ENCODE assay signal across 11 cellular contexts in the genomic region with DNA sequence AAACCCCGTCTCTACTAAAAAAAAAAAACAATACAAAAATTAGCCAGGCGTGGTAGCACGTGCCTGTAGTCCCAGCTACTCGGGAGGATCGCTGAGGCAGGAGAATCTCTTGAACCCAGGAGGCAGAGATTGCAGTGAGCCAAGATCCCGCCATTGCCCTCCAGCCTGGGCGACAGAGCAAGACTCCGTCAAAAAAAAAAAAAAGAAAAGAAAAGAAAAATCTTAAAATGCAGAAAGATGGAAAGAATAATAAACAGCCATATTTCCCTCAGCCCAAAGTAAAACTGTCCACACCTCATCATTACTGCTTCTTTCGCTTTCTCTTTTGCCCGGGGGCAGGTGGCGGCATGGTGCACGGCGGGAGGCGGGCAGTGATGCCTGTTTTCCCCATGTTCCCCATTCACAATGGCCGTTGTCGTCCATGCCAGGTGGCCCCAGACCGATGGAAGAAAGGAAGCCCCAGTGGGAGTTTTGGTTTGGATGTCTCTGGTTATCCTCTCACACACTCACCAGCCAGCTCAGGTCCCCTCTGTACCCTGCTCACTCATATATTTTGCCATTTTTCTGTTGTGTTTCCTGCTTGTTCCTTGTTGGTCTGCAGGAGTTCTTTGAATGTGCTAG. TPM values are rescaled to one million over a fixed set of nuclear protein-coding genes. Genes with fewer than 3 reads are reported as not detected.
A peak's percentile ranks its signal among the peaks of the same experiment; 100 is the strongest.
DNase-seq lines count a peak whose midpoint lies in the region; FAIRE-seq and TF ChIP-seq lines count a peak whose summit lies in the region.
"Had no signal": no experiment of that assay in that cellular context is flagged by ENCODE, and none has a peak within 500 bp of the region (broad histone marks: within the 10 kb centered on the region; RNA-seq: fewer than 3 reads in every experiment).

No MANE protein-coding gene starts in this region.

- H4K5ac ChIP-seq in mesendoderm (ENCODE audit: low read length), result no peak overlapping the region

- no peaks in the 10 kb centered on the region for H3K27me3 Mint-ChIP-seq in CD8-positive, alpha-beta memory T cell
- H3K27me3 Mint-ChIP-seq in activated T-helper 1 cell treated with anti-CD3 and anti-CD28 coated beads, Interleukin-12 subunit alpha, Interleukin-12 subunit beta, Interleukin-2, Interleukin-4 antibody, amounts not matched to agents 30 ng/mL and 10 ng/mL and 1 ng/mL, durations not matched to agents 14 hours and 24 hours and 36 hours (ENCODE audit: insufficient read depth), result no peaks in the 10 kb centered on the region

- H3K56ac ChIP-seq in mesendoderm (ENCODE audit: low read length), result no peak overlapping the region

- no peak overlapping the region for H2BK120ac ChIP-seq in mesendoderm (ENCODE audit: low read depth, low read length)

- no peak overlapping the region for H2BK5ac ChIP-seq in mesendoderm (ENCODE audit: low read length)

- no peaks in the 10 kb centered on the region for H3K36me3 ChIP-seq in CD8-positive, alpha-beta memory T cell (ENCODE audit: insufficient read depth, low read length)
- H3K36me3 ChIP-seq in MM.1S (replicated peaks; ENCODE audit: insufficient read depth, low read length), result no peaks in the 10 kb centered on the region
- H3K36me3 ChIP-seq in rectal smooth muscle tissue (ENCODE audit: control insufficient read depth, insufficient read depth, low read length), result no peaks in the 10 kb centered on the region
- no peaks in the 10 kb centered on the region for H3K36me3 ChIP-seq in mesendoderm (ENCODE audit: control insufficient read depth, insufficient read depth, low read length)

- no peak overlapping the region for H3K4ac ChIP-seq in mesendoderm (ENCODE audit: low read depth, low read length)

- H2BK15ac ChIP-seq in mesendoderm (replicated peaks; ENCODE audit: low read depth), result no peak overlapping the region

- H2AK5ac ChIP-seq in mesendoderm (ENCODE audit: low read length), result no peak overlapping the region

- no peaks in the 10 kb centered on the region for H3K9me3 ChIP-seq in CD8-positive, alpha-beta memory T cell (ENCODE audit: low read length)
- H3K9me3 ChIP-seq in MM.1S (replicated peaks; ENCODE audit: insufficient read depth, low read length), result no peaks in the 10 kb centered on the region

- DNase-seq in CD8-positive, alpha-beta memory T cell, result peak; percentile 15 to 52 (median 34)
- peak; percentile 67 for DNase-seq in MM.1S
- DNase-seq in activated T-helper 1 cell treated with anti-CD3 and anti-CD28 coated beads, Interleukin-12 subunit alpha, Interleukin-12 subunit beta, Interleukin-2, Interleukin-4 antibody, amounts not matched to agents 30 ng/mL and 10 ng/mL and 1 ng/mL, durations not matched to agents 14 hours and 24 hours and 36 hours (ENCODE audit: low spot score), result peak; percentile 44
- no peak for DNase-seq in mesendoderm
- DNase-seq in NCI-H1694 (lab: John Stamatoyannopoulos, UW), result no peak
- no peak for DNase-seq in D721Med (ENCODE audit: insufficient read length, low spot score)
- DNase-seq in GM03348 (ENCODE audit: low spot score), result no peak
- DNase-seq: NCI-H1930 had no signal

- peak overlapping the region; percentile 27 for H3K27ac ChIP-seq in CD8-positive, alpha-beta memory T cell (ENCODE audit: low read depth, low read length)
- H3K27ac ChIP-seq in MM.1S (ENCODE audit: low read length), result peak overlapping the region; percentile 35; the same call in 1 of the 2 replicates
- H3K27ac ChIP-seq in rectal smooth muscle tissue (ENCODE audit: low read depth, low read length), result no peak overlapping the region
- H3K27ac ChIP-seq in mesendoderm (ENCODE audit: low read depth, low read length), result no peak overlapping the region

- H3K9me3 Mint-ChIP-seq in CD8-positive, alpha-beta memory T cell, result no peaks in the 10 kb centered on the region
- H3K9me3 Mint-ChIP-seq in activated T-helper 1 cell treated with anti-CD3 and anti-CD28 coated beads, Interleukin-12 subunit alpha, Interleukin-12 subunit beta, Interleukin-2, Interleukin-4 antibody, amounts not matched to agents 30 ng/mL and 10 ng/mL and 1 ng/mL, durations not matched to agents 14 hours and 24 hours and 36 hours, result no peaks in the 10 kb centered on the region
- H3K9me3 Mint-ChIP-seq: neural crest cell had no signal

- no CpG with 5 or more reads among the region's 17 CpGs for WGBS in mesendoderm (ENCODE audit: extremely low coverage, insufficient coverage, low lambda C conversion rate)

- H4K20me1 ChIP-seq in MM.1S (ENCODE audit: insufficient read depth, low read length), result no peaks in the 10 kb centered on the region

- H3K79me1 ChIP-seq in mesendoderm (ENCODE audit: low read length), result no peaks in the 10 kb centered on the region

- no peak overlapping the region for H3K18ac ChIP-seq in mesendoderm (ENCODE audit: low read length)

- no peaks in the 10 kb centered on the region for H3K4me1 ChIP-seq in CD8-positive, alpha-beta memory T cell (ENCODE audit: insufficient read depth, low read length)
- peaks cover 6% of the 10 kb centered on the region for H3K4me1 ChIP-seq in MM.1S (ENCODE audit: low read length)
- no peaks in the 10 kb centered on the region for H3K4me1 ChIP-seq in rectal smooth muscle tissue (ENCODE audit: control insufficient read depth, insufficient read depth, low read length)
- peaks cover 4% of the 10 kb centered on the region for H3K4me1 ChIP-seq in mesendoderm (ENCODE audit: control insufficient read depth, low read depth, low read length)

- no peak for FAIRE-seq in D721Med (lab: Jason Lieb, UNC)
- FAIRE-seq: colon had no signal

- H4K8ac ChIP-seq in mesendoderm (ENCODE audit: low read depth, low read length), result no peak overlapping the region

- peak overlapping the region; percentile 46 to 97 (median 96) for H3K27ac Mint-ChIP-seq in CD8-positive, alpha-beta memory T cell
- peak overlapping the region; percentile 93 for H3K27ac Mint-ChIP-seq in activated T-helper 1 cell treated with anti-CD3 and anti-CD28 coated beads, Interleukin-12 subunit alpha, Interleukin-12 subunit beta, Interleukin-2, Interleukin-4 antibody, amounts not matched to agents 30 ng/mL and 10 ng/mL and 1 ng/mL, durations not matched to agents 14 hours and 24 hours and 36 hours

- H3K36me3 Mint-ChIP-seq in CD8-positive, alpha-beta memory T cell, result peaks cover 0 to 2% (median 0%) of the 10 kb centered on the region in 3 donors
- H3K36me3 Mint-ChIP-seq in activated T-helper 1 cell treated with anti-CD3 and anti-CD28 coated beads, Interleukin-12 subunit alpha, Interleukin-12 subunit beta, Interleukin-2, Interleukin-4 antibody, amounts not matched to agents 30 ng/mL and 10 ng/mL and 1 ng/mL, durations not matched to agents 14 hours and 24 hours and 36 hours (ENCODE audit: low read depth), result peaks cover 2% of the 10 kb centered on the region

- peak overlapping the region; percentile 61 for H3K9ac ChIP-seq in MM.1S (ENCODE audit: low read length)
- no peak overlapping the region for H3K9ac ChIP-seq in rectal smooth muscle tissue (ENCODE audit: low read length)
- H3K9ac ChIP-seq in mesendoderm (ENCODE audit: low read length), result no peak overlapping the region

- H3K4me2 ChIP-seq in MM.1S (ENCODE audit: low read depth, low read length) (peak overlapping the region; percentile 73), mesendoderm (ENCODE audit: low read length) (no peak overlapping the region)

- no peak for TF ChIP-seq CTCF in MM.1S (IDR thresholded peaks at IDR 0.05; ENCODE audit: low read length)
- TF ChIP-seq CTCF in D721Med (IDR thresholded peaks at IDR 0.05; ENCODE audit: insufficient read depth, missing control alignments), result no peak

- peak overlapping the region; percentile 77 for H3K4me3 ChIP-seq in CD8-positive, alpha-beta memory T cell (ENCODE audit: low read length)
- H3K4me3 ChIP-seq in MM.1S (ENCODE audit: low read length) (peak overlapping the region; percentile 50), rectal smooth muscle tissue (ENCODE audit: low read length) (peak overlapping the region; percentile 48), mesendoderm (ENCODE audit: low read length) (no peak overlapping the region)

- 0 out of 2 replicates have a peak, but pooled peaks cover 2% of the 10 kb centered on the region for H3F3A ChIP-seq in MM.1S (ENCODE audit: insufficient read depth, low read length)

- CTCF ChIA-PET in CD8-positive, alpha-beta memory T cell (lab: Charles Lee), result interaction anchor here (0.8 to 1.6 kb wide), 2 partner anchors 132 to 405 kb away, joined by 3 to 8 read pairs; no protein-coding TSS in a partner anchor

- no peaks in the 10 kb centered on the region for H3K9me2 ChIP-seq in MM.1S (replicated peaks; ENCODE audit: insufficient read depth, low read length)

- H3K4me1 Mint-ChIP-seq in CD8-positive, alpha-beta memory T cell, result peaks cover 8 to 13% (median 12%) of the 10 kb centered on the region in 3 donors
- peaks cover 12% of the 10 kb centered on the region for H3K4me1 Mint-ChIP-seq in activated T-helper 1 cell treated with anti-CD3 and anti-CD28 coated beads, Interleukin-12 subunit alpha, Interleukin-12 subunit beta, Interleukin-2, Interleukin-4 antibody, amounts not matched to agents 30 ng/mL and 10 ng/mL and 1 ng/mL, durations not matched to agents 14 hours and 24 hours and 36 hours (ENCODE audit: low read depth)

- H3K79me2 ChIP-seq in MM.1S (ENCODE audit: low read length) (no peaks in the 10 kb centered on the region), mesendoderm (ENCODE audit: control insufficient read depth, insufficient read depth, low read length) (no peaks in the 10 kb centered on the region)

- H2AFZ ChIP-seq in MM.1S (ENCODE audit: low read length), result peak overlapping the region; percentile 72

- H3K4me3 Mint-ChIP-seq in CD8-positive, alpha-beta memory T cell, result peak overlapping the region; percentile 90 to 96 (median 94)
- peak overlapping the region; percentile 83 for H3K4me3 Mint-ChIP-seq in activated T-helper 1 cell treated with anti-CD3 and anti-CD28 coated beads, Interleukin-12 subunit alpha, Interleukin-12 subunit beta, Interleukin-2, Interleukin-4 antibody, amounts not matched to agents 30 ng/mL and 10 ng/mL and 1 ng/mL, durations not matched to agents 14 hours and 24 hours and 36 hours
- H3K4me3 Mint-ChIP-seq: neural crest cell had no signal

- H3K23ac ChIP-seq in mesendoderm (ENCODE audit: low read length), result no peak overlapping the region

- POLR2A ChIA-PET in CD8-positive, alpha-beta memory T cell (lab: Charles Lee), result no interaction called here

- no peaks in the 10 kb centered on the region for H3K27me3 ChIP-seq in CD8-positive, alpha-beta memory T cell (ENCODE audit: insufficient read depth, low read length, poor library complexity, severe bottlenecking)
- H3K27me3 ChIP-seq in MM.1S (replicated peaks; ENCODE audit: insufficient read depth, low read length), result no peaks in the 10 kb centered on the region
- H3K27me3 ChIP-seq in rectal smooth muscle tissue (ENCODE audit: control insufficient read depth, insufficient read depth, low read length), result no peaks in the 10 kb centered on the region
- H3K27me3 ChIP-seq in mesendoderm (ENCODE audit: insufficient read depth, low read length, poor library complexity), result no peaks in the 10 kb centered on the region

- intact Hi-C loops in activated T-helper 1 cell treated with anti-CD3 and anti-CD28 coated beads, Interleukin-12 subunit alpha, Interleukin-12 subunit beta, Interleukin-2, Interleukin-4 antibody, amounts not matched to agents 30 ng/mL and 10 ng/mL and 1 ng/mL, durations not matched to agents 14 hours and 24 hours and 36 hours (cut with micrococcal nuclease), result loop anchor here (1.0 kb wide), 1 partner anchor 36 kb away; no protein-coding TSS in a partner anchor

RNA-seq across cellular contexts. Expression of a gene that starts 37.0 kb away (rescaled TPM):
- 10 to 100 TPM; 31.9 to 42.1 TPM for total RNA-seq in CD8-positive, alpha-beta memory T cell
- 34.6 TPM for polyA plus RNA-seq in CD8-positive, alpha-beta memory T cell
- total RNA-seq in activated T-helper 1 cell treated with anti-CD3 and anti-CD28 coated beads, Interleukin-12 subunit alpha, Interleukin-12 subunit beta, Interleukin-2, Interleukin-4 antibody, amounts not matched to agents 30 ng/mL and 10 ng/mL and 1 ng/mL, durations not matched to agents 14 hours and 24 hours and 36 hours, result 39.9 and 45.1 TPM in 2 replicates
- polyA plus RNA-seq in mesendoderm (2013, experiment 1 of 2), result 32.2 TPM
- 34.1 TPM for polyA plus RNA-seq in mesendoderm (2013, experiment 2 of 2)

RNA-seq across cellular contexts. Expression of a gene that starts 52.8 kb away (rescaled TPM):
- total RNA-seq in CD8-positive, alpha-beta memory T cell, result 10 to 100 TPM; 19.7 to 20.2 TPM
- 5.6 TPM for polyA plus RNA-seq in CD8-positive, alpha-beta memory T cell
- 31.1 and 32.3 TPM in 2 replicates for total RNA-seq in activated T-helper 1 cell treated with anti-CD3 and anti-CD28 coated beads, Interleukin-12 subunit alpha, Interleukin-12 subunit beta, Interleukin-2, Interleukin-4 antibody, amounts not matched to agents 30 ng/mL and 10 ng/mL and 1 ng/mL, durations not matched to agents 14 hours and 24 hours and 36 hours
- polyA plus RNA-seq in mesendoderm (2013, experiment 1 of 2), result 0.60 TPM
- 0.69 TPM for polyA plus RNA-seq in mesendoderm (2013, experiment 2 of 2)

Comparison
In these comparisons a context has a peak if more than half of its experiments do, and no peak if none do; other contexts are left out.
1. DNase-seq: peak in CD8-positive, alpha-beta memory T cell (5 of 5), MM.1S (single experiment) and activated T-helper 1 cell treated with anti-CD3 and anti-CD28 coated beads, Interleukin-12 subunit alpha, Interleukin-12 subunit beta, Interleukin-2, Interleukin-4 antibody, amounts not matched to agents 30 ng/mL and 10 ng/mL and 1 ng/mL, durations not matched to agents 14 hours and 24 hours and 36 hours (single experiment); none in mesendoderm (single experiment), NCI-H1694 (single experiment), D721Med (single experiment) and GM03348 (single experiment).
2. H3K27ac ChIP-seq: peak in CD8-positive, alpha-beta memory T cell (single experiment) and MM.1S (single experiment); none in rectal smooth muscle tissue (single experiment) and mesendoderm (single experiment).